Comparison of ENCODE assay signal across 8 cellular contexts in genomic region chr10:48634198-48634983, GRCh38. TPM values are rescaled to one million over a fixed set of nuclear protein-coding genes. Genes with fewer than 3 reads are reported as not detected.
DNase-seq lines count a peak whose midpoint lies in the region; ATAC-seq and TF ChIP-seq lines count a peak whose summit lies in the region.

No MANE protein-coding gene starts in this region.

- no peaks in the 10 kb centered on the region for H3K4me1 Mint-ChIP-seq in progenitor cell of endocrine pancreas (ENCODE audit: low read depth)

- H3K36me3 ChIP-seq in GM23248 (ENCODE audit: low read depth) (no peaks in the 10 kb centered on the region), Loucy (ENCODE audit: insufficient read depth, low read length) (no peaks in the 10 kb centered on the region)

- H3K4me3 ChIP-seq in GM23248, result peak overlapping the region; percentile 57
- peak overlapping the region; percentile 55 for H3K4me3 ChIP-seq in Loucy (ENCODE audit: low read length, poor library complexity, severe bottlenecking)
- H3K4me3 ChIP-seq in lower leg skin (ENCODE audit: low read depth, poor library complexity, severe bottlenecking), result no peak overlapping the region

- no peak overlapping the region for H3K4me3 Mint-ChIP-seq in progenitor cell of endocrine pancreas (ENCODE audit: low read depth)

- TF ChIP-seq POLR2A in lower leg skin (IDR thresholded peaks at IDR 0.05), result no peak

- H3K4me1 ChIP-seq in GM23248 (ENCODE audit: insufficient read depth) (peaks cover 35% of the 10 kb centered on the region), Loucy (ENCODE audit: insufficient read depth, low read length, poor library complexity, severe bottlenecking) (peaks cover 51% of the 10 kb centered on the region)

- intact Hi-C loops in lower leg skin (cut with DNase I; ENCODE audit: low total_unique reads), result no loop called here

- peak; percentile 92 for ATAC-seq in GM18502 (IDR thresholded peaks at IDR 0.05; ENCODE audit: poor library complexity, unreplicated experiment)

- no peaks in the 10 kb centered on the region for H3K9me2 ChIP-seq in GM23248 (ENCODE audit: insufficient read depth)
- no peaks in the 10 kb centered on the region for H3K9me2 ChIP-seq in Loucy (replicated peaks; ENCODE audit: low read depth, low read length)

- H3K9ac ChIP-seq in GM23248 (peak overlapping the region; percentile 70), Loucy (ENCODE audit: low read depth, low read length, poor library complexity, severe bottlenecking) (peak overlapping the region; percentile 56)

- H3K4me2 ChIP-seq in GM23248 (ENCODE audit: unreplicated experiment) (peak overlapping the region; percentile 93), Loucy (ENCODE audit: low read depth, low read length, poor library complexity, severe bottlenecking) (peak overlapping the region; percentile 79)

- 0 to 1% methylated on average over 5 of the region's 5 CpGs for WGBS in GM23248 (ENCODE audit: low coverage in 1 of 2, low lambda C conversion rate in 2 of 2, missing lambda C conversion rate in 2 of 2), 2 experiments
- 66 to 76% methylated on average over 5 of the region's 5 CpGs for WGBS in lower leg skin, 2 donors

- no peaks in the 10 kb centered on the region for H3K9me3 Mint-ChIP-seq in progenitor cell of endocrine pancreas (ENCODE audit: low read depth)

- DNase-seq in GM23248, result peak; percentile 97
- DNase-seq in amniotic epithelial cell (ENCODE audit: low read depth), result peak; percentile 96
- DNase-seq in lower leg skin (ENCODE audit: low spot score in 2 of 2), result peak; percentile 56 to 86
- no peak for DNase-seq in NCI-H526 (lab: John Stamatoyannopoulos, UW)
- DNase-seq in progenitor cell of endocrine pancreas (ENCODE audit: low spot score, unreplicated experiment), result no peak
- no peak for DNase-seq in NCI-H1417 (lab: John Stamatoyannopoulos, UW)

- H2AFZ ChIP-seq in GM23248 (0 out of 2 replicates have a peak overlapping the region, but pooled peaks have one; percentile 16), Loucy (ENCODE audit: low read length) (no peak overlapping the region)

- TF ChIP-seq CTCF in Loucy (conservative IDR thresholded peaks at IDR 0.05; ENCODE audit: low read length), result no peak
- no peak for TF ChIP-seq CTCF in lower leg skin (IDR thresholded peaks at IDR 0.05)
- TF ChIP-seq CTCF in progenitor cell of endocrine pancreas (IDR thresholded peaks at IDR 0.05; ENCODE audit: unreplicated experiment), result no peak

- H3K27me3 ChIP-seq in GM23248 (replicated peaks; ENCODE audit: insufficient read depth), result no peaks in the 10 kb centered on the region
- H3K27me3 ChIP-seq in Loucy (ENCODE audit: insufficient read depth, low read length, poor library complexity, severe bottlenecking), result no peaks in the 10 kb centered on the region

- peak overlapping the region; percentile 90 for H3K27ac ChIP-seq in GM23248

- H3K36me3 Mint-ChIP-seq in progenitor cell of endocrine pancreas (ENCODE audit: insufficient read depth), result no peaks in the 10 kb centered on the region

- no peak overlapping the region for H3K27ac Mint-ChIP-seq in progenitor cell of endocrine pancreas

- H3F3A ChIP-seq in GM23248 (ENCODE audit: insufficient read depth) (peaks cover 29% of the 10 kb centered on the region), Loucy (ENCODE audit: low read depth) (no peaks in the 10 kb centered on the region)

- in situ Hi-C loops in GM23248 (cut with MboI), result no loop called here

- peaks cover 3% of the 10 kb centered on the region for H3K27me3 Mint-ChIP-seq in progenitor cell of endocrine pancreas

- H4K20me1 ChIP-seq in GM23248 (ENCODE audit: insufficient read depth) (no peaks in the 10 kb centered on the region), Loucy (ENCODE audit: insufficient read depth, low read length, poor library complexity, severe bottlenecking) (no peaks in the 10 kb centered on the region)

- H3K9me3 ChIP-seq in GM23248 (ENCODE audit: low read depth) (no peaks in the 10 kb centered on the region), Loucy (ENCODE audit: insufficient read depth, low read depth, low read length) (no peaks in the 10 kb centered on the region)

- peaks cover 18% of the 10 kb centered on the region for H3K79me2 ChIP-seq in GM23248 (ENCODE audit: insufficient read depth)
- H3K79me2 ChIP-seq in Loucy (ENCODE audit: insufficient read depth, low read length), result no peaks in the 10 kb centered on the region

RNA-seq across cellular contexts. Expression of gene ARHGAP22, which starts 29.5 kb away (rescaled TPM):
- 44.4 and 46.0 TPM in 2 replicates for total RNA-seq in GM23248 (2014; rRNA removed; shearing (Covaris generic))
- 41.9 and 42.4 TPM in 2 replicates for polyA plus RNA-seq in GM23248 (2016; fragmentation: Nextera tagmentation; extraction: Ambion mirVana)
- total RNA-seq in lower leg skin (1 to 10 TPM in 2 of 4 donors, under 1 TPM in 2; 0.46 to 3.0 (median 1.4) TPM), progenitor cell of endocrine pancreas (3.8 and 4.7 TPM in 2 replicates)

RNA-seq across cellular contexts. Expression of gene WDFY4, which starts 50.3 kb away (rescaled TPM):
- not detected in 2 replicates for total RNA-seq in GM23248 (2014; rRNA removed; shearing (Covaris generic))
- 0.05 TPM in 1 of 2 replicates, not detected in the other for polyA plus RNA-seq in GM23248 (2016; fragmentation: Nextera tagmentation; extraction: Ambion mirVana)
- total RNA-seq in lower leg skin (1 to 10 TPM in 3 of 4 donors, under 1 TPM in 1; 0.91 to 4.2 (median 1.1) TPM), progenitor cell of endocrine pancreas (0.07 and 0.16 TPM in 2 replicates)

Comparison
In these comparisons a context has a peak if more than half of its experiments do, and no peak if none do; other contexts are left out.
1. DNase-seq: peak in GM23248 (single experiment), amniotic epithelial cell (single experiment) and lower leg skin (2 of 2); none in NCI-H526 (0 of 2), progenitor cell of endocrine pancreas (single experiment) and NCI-H1417 (0 of 3).